In genomic region chr16:9867176-9867575, GRCh38 we compare ENCODE assay signal across 7 cellular contexts.
"Had no signal": no experiment of that assay in that cellular context is flagged by ENCODE, and none has a peak within 500 bp of the region (broad histone marks: within the 10 kb centered on the region; RNA-seq: fewer than 3 reads in every experiment).

No MANE protein-coding gene starts in this region.

- H3K27ac Mint-ChIP-seq: HFFc6, IgD-negative memory B cell had no signal

- DNase-seq: GM23248, GOT3, H7, HFFc6 had no signal

- H3K4me3 ChIP-seq: GM23248, HAP-1 had no signal

- H3K36me3 Mint-ChIP-seq: IgD-negative memory B cell had no signal

- H3K27ac ChIP-seq: GM23248, HL-60 had no signal

- H3K4me3 Mint-ChIP-seq: HFFc6, IgD-negative memory B cell had no signal

- H3K4me1 Mint-ChIP-seq: IgD-negative memory B cell had no signal
